In genomic region chr9:83935276-83935890, GRCh38 we compare ENCODE assay signal across 13 cellular contexts. TPM values are rescaled to one million over a fixed set of nuclear protein-coding genes. Genes with fewer than 3 reads are reported as not detected.
DNase-seq lines count a peak whose midpoint lies in the region; ATAC-seq and TF ChIP-seq lines count a peak whose summit lies in the region.
"Had no signal": no experiment of that assay in that cellular context is flagged by ENCODE, and none has a peak within 500 bp of the region (broad histone marks: within the 10 kb centered on the region; RNA-seq: fewer than 3 reads in every experiment).

No MANE protein-coding gene starts in this region.

- no peak overlapping the region for H3K27ac ChIP-seq in GM23338 (ENCODE audit: low read depth)
- peak overlapping the region; percentile 2 for H3K27ac ChIP-seq in psoas muscle
- no peak overlapping the region for H3K27ac ChIP-seq in uterus
- H3K27ac ChIP-seq: cardiac muscle cell had no signal

- no peaks in the 10 kb centered on the region for H3K9me3 Mint-ChIP-seq in GM23338
- no peaks in the 10 kb centered on the region for H3K9me3 Mint-ChIP-seq in endothelial cell (ENCODE audit: unreplicated experiment)
- H3K9me3 Mint-ChIP-seq: stimulated activated memory B cell treated with anti-CD40 and anti-IgM and Interleukin-4, amounts not matched to agents 10 μg/mL and 1 μg/mL and 100 μg/mL, for 72 hours had no signal

- no peaks in the 10 kb centered on the region for H3K27me3 ChIP-seq in GM23338 (ENCODE audit: insufficient read depth)
- H3K27me3 ChIP-seq in psoas muscle (ENCODE audit: insufficient read depth in 3 of 3, low read length in 2 of 3), result no peaks in the 10 kb centered on the region
- H3K27me3 ChIP-seq in uterus, result no peaks in the 10 kb centered on the region
- H3K27me3 ChIP-seq: cardiac muscle cell had no signal

- H3K36me3 ChIP-seq in GM23338 (ENCODE audit: insufficient read depth) (peaks cover 3% of the 10 kb centered on the region; the same call in 1 of the 2 replicates), psoas muscle (ENCODE audit: insufficient read depth in 1 of 2, low read depth in 1 of 2) (peaks cover 0 to 23% of the 10 kb centered on the region in 2 donors), uterus (no peaks in the 10 kb centered on the region)
- H3K36me3 ChIP-seq: cardiac muscle cell had no signal

- peaks cover 17% of the 10 kb centered on the region; the same call in 2 of the 3 replicates for H3K4me1 Mint-ChIP-seq in GM23338
- H3K4me1 Mint-ChIP-seq in endothelial cell (ENCODE audit: unreplicated experiment), result peaks cover 25% of the 10 kb centered on the region

- H3K27ac Mint-ChIP-seq in GM23338 (no peak overlapping the region), endothelial cell (ENCODE audit: unreplicated experiment) (peak overlapping the region; percentile 76)
- H3K27ac Mint-ChIP-seq: activated CD8-positive, alpha-beta T cell treated with anti-CD3 and anti-CD28 coated beads, Interleukin-2, amount 10 ng/mL, durations not matched to agents 7 days and 5 days; stimulated activated memory B cell treated with anti-CD40 and anti-IgM and Interleukin-4, amounts not matched to agents 10 μg/mL and 1 μg/mL and 100 μg/mL, for 72 hours had no signal

- no peak overlapping the region for H3K4me2 ChIP-seq in GM23338

- H4K20me1 ChIP-seq in GM23338 (replicated peaks; ENCODE audit: insufficient read depth), result no peaks in the 10 kb centered on the region

- intact Hi-C loops in psoas muscle (cut with DNase I) (loop anchor here (5.0 kb wide), 2 partner anchors 237 to 382 kb away; no protein-coding TSS in a partner anchor), uterus (cut with DNase I; ENCODE audit: low total_unique reads) (loop anchor here (5.0 to 10.0 kb wide), 2 partner anchors 49 to 327 kb away; partner anchors contain the start of genes HNRNPK and RMI1)

- H3F3A ChIP-seq in GM23338 (replicated peaks; ENCODE audit: low read depth), result no peaks in the 10 kb centered on the region

- no peaks in the 10 kb centered on the region for H3K9me3 ChIP-seq in psoas muscle
- no peaks in the 10 kb centered on the region for H3K9me3 ChIP-seq in uterus

- H2AFZ ChIP-seq in GM23338, result no peak overlapping the region

- DNase-seq in GM23338 (ENCODE audit: low spot score) (peak; percentile 70), NCI-H69 (lab: John Stamatoyannopoulos, UW) (peak; percentile 36), endothelial cell (ENCODE audit: low spot score) (no peak), psoas muscle (no peak), NCI-H1417 treated with DMSO at 0.1 percent for 48 hours (lab: John Stamatoyannopoulos, UW) (no peak), hepatic stellate cell (ENCODE audit: low spot score) (no peak), uterus (no peak)
- DNase-seq: activated CD8-positive, alpha-beta T cell treated with anti-CD3 and anti-CD28 coated beads, Interleukin-2, amount 10 ng/mL, durations not matched to agents 7 days and 5 days; islet precursor cell had no signal

- H3K4me1 ChIP-seq in GM23338 (ENCODE audit: insufficient read depth) (peaks cover 8% of the 10 kb centered on the region), psoas muscle (peaks cover 28% of the 10 kb centered on the region), uterus (no peaks in the 10 kb centered on the region)

- no peaks in the 10 kb centered on the region for H3K9me2 ChIP-seq in GM23338 (ENCODE audit: insufficient read depth)

- ATAC-seq in GM23338, result peak; percentile 61
- ATAC-seq in psoas muscle, result peak; percentile 54 to 69 (median 66)
- no peak for ATAC-seq in HG03139 (IDR thresholded peaks at IDR 0.05; ENCODE audit: unreplicated experiment)
- ATAC-seq: activated CD8-positive, alpha-beta T cell treated with anti-CD3 and anti-CD28 coated beads, Interleukin-2, amount 10 ng/mL, durations not matched to agents 7 days and 5 days; Panc1; stimulated activated memory B cell treated with anti-CD40 and anti-IgM and Interleukin-4, amounts not matched to agents 10 μg/mL and 1 μg/mL and 100 μg/mL, for 72 hours had no signal

- 42 to 50% (median 47%) methylated on average over 3 of the region's 3 CpGs for WGBS in psoas muscle, 3 donors

- TF ChIP-seq POLR2A in uterus (IDR thresholded peaks at IDR 0.05), result no peak

- no peaks in the 10 kb centered on the region for H3K79me2 ChIP-seq in GM23338 (replicated peaks; ENCODE audit: insufficient read depth)

- peaks cover 3% of the 10 kb centered on the region for H3K27me3 Mint-ChIP-seq in GM23338 (ENCODE audit: insufficient read depth, low read depth, poor library complexity)
- H3K27me3 Mint-ChIP-seq in endothelial cell (ENCODE audit: unreplicated experiment), result peaks cover 1% of the 10 kb centered on the region
- H3K27me3 Mint-ChIP-seq: stimulated activated memory B cell treated with anti-CD40 and anti-IgM and Interleukin-4, amounts not matched to agents 10 μg/mL and 1 μg/mL and 100 μg/mL, for 72 hours had no signal

- H3K4me3 Mint-ChIP-seq in GM23338 (no peak overlapping the region), endothelial cell (ENCODE audit: unreplicated experiment) (no peak overlapping the region)
- H3K4me3 Mint-ChIP-seq: activated CD8-positive, alpha-beta T cell treated with anti-CD3 and anti-CD28 coated beads, Interleukin-2, amount 10 ng/mL, durations not matched to agents 7 days and 5 days; stimulated activated memory B cell treated with anti-CD40 and anti-IgM and Interleukin-4, amounts not matched to agents 10 μg/mL and 1 μg/mL and 100 μg/mL, for 72 hours had no signal

- H3K36me3 Mint-ChIP-seq in GM23338 (ENCODE audit: low read depth) (peaks cover 8% of the 10 kb centered on the region; the same call in 2 of the 3 replicates), endothelial cell (ENCODE audit: low read depth, unreplicated experiment) (no peaks in the 10 kb centered on the region)

- H3K4me3 ChIP-seq in GM23338, result no peak overlapping the region
- H3K4me3 ChIP-seq in psoas muscle, result no peak overlapping the region
- H3K4me3 ChIP-seq in uterus, result no peak overlapping the region
- H3K4me3 ChIP-seq: cardiac muscle cell had no signal

- TF ChIP-seq CTCF in GM23338 (conservative IDR thresholded peaks at IDR 0.05; ENCODE audit: low read depth in 2 of 2), result no peak
- no peak for TF ChIP-seq CTCF in endothelial cell (IDR thresholded peaks at IDR 0.05; ENCODE audit: unreplicated experiment)
- TF ChIP-seq CTCF in psoas muscle (IDR thresholded peaks at IDR 0.05), result no peak
- no peak for TF ChIP-seq CTCF in uterus (IDR thresholded peaks at IDR 0.05)

RNA-seq across cellular contexts. Expression of gene KIF27, which starts 14.2 kb away (rescaled TPM):
- 3.3 and 3.9 TPM in 2 replicates for total RNA-seq in GM23338 (2014; rRNA removed; shearing (Covaris generic))
- polyA plus RNA-seq in GM23338 (2016; fragmentation: Nextera tagmentation; extraction: Ambion mirVana) (4.7 and 8.2 TPM in 2 replicates), psoas muscle (1 to 10 TPM in 2 of 3 donors, under 1 TPM in 1; 0.73 to 1.4 (median 1.0) TPM)
- total RNA-seq in endothelial cell (ENCODE audit: unreplicated experiment) (6.5 TPM), psoas muscle (1 to 10 TPM; 1.8 to 3.8 (median 2.7) TPM), uterus (10 to 100 TPM in 2 of 4 donors, 1 to 10 TPM in 2; 4.9 to 23.3 (median 9.6) TPM)

RNA-seq across cellular contexts. Expression of gene HNRNPK, which starts 44.6 kb away (rescaled TPM):
- total RNA-seq in GM23338 (2014; rRNA removed; shearing (Covaris generic)), result 918 and 1,083 TPM in 2 replicates
- polyA plus RNA-seq in GM23338 (2016; fragmentation: Nextera tagmentation; extraction: Ambion mirVana), result 403 and 417 TPM in 2 replicates
- 614 TPM for total RNA-seq in endothelial cell (ENCODE audit: unreplicated experiment)
- total RNA-seq in psoas muscle, result 100 to 1,000 TPM; 253 to 369 (median 344) TPM
- polyA plus RNA-seq in psoas muscle, result 100 to 1,000 TPM; 241 to 337 (median 327) TPM
- total RNA-seq in uterus, result 100 to 1,000 TPM; 205 to 785 (median 450) TPM

RNA-seq across cellular contexts. Expression of gene RMI1, which starts 45.2 kb away (rescaled TPM):
- 34.2 and 36.1 TPM in 2 replicates for total RNA-seq in GM23338 (2014; rRNA removed; shearing (Covaris generic))
- polyA plus RNA-seq in GM23338 (2016; fragmentation: Nextera tagmentation; extraction: Ambion mirVana) (14.5 and 16.9 TPM in 2 replicates), psoas muscle (10 to 100 TPM in 1 of 3 donors, 1 to 10 TPM in 2; 2.4 to 15.1 (median 2.8) TPM)
- total RNA-seq in endothelial cell (ENCODE audit: unreplicated experiment) (11.5 TPM), psoas muscle (1 to 10 TPM; 3.9 to 4.5 (median 4.1) TPM), uterus (10 to 100 TPM in 1 of 4 donors, 1 to 10 TPM in 3; 1.0 to 16.5 (median 6.7) TPM)

Comparison
In these comparisons a context has a peak if more than half of its experiments do, and no peak if none do; other contexts are left out.
1. DNase-seq: peak in GM23338 (single experiment) and NCI-H69 (single experiment); none in endothelial cell (single experiment), psoas muscle (0 of 2), NCI-H1417 treated with DMSO at 0.1 percent for 48 hours (single experiment), hepatic stellate cell (single experiment) and uterus (0 of 2).